In genomic region chr18:50647792-50648191, GRCh38 we compare ENCODE assay signal across 19 cellular contexts.
DNase-seq lines count a peak whose midpoint lies in the region; ATAC-seq, FAIRE-seq and TF ChIP-seq lines count a peak whose summit lies in the region.
"Had no signal": no experiment of that assay in that cellular context is flagged by ENCODE, and none has a peak within 500 bp of the region (broad histone marks: within the 10 kb centered on the region; RNA-seq: fewer than 3 reads in every experiment).

No MANE protein-coding gene starts in this region.

- H3K27ac ChIP-seq in HEK293 (ENCODE audit: extremely low read depth, low read depth, low read length) (no peak overlapping the region), muscle layer of colon (ENCODE audit: low read depth, low read length) (peak overlapping the region; percentile 94), sigmoid colon (peak overlapping the region in 3 of 4 donors; percentile 85 to 94 (median 87))

- no peak for TF ChIP-seq POLR2A in sigmoid colon (IDR thresholded peaks at IDR 0.05)

- CTCF ChIA-PET in HEK293 (lab: Yijun Ruan, JAX): no interaction called here

- TF ChIP-seq CTCF in HEK293 (tag by site-specific recombination; IDR thresholded peaks at IDR 0.05) (no peak), sigmoid colon (IDR thresholded peaks at IDR 0.05) (no peak)

- POLR2A ChIA-PET in HEK293 (lab: Yijun Ruan, JAX): no interaction called here

- H3K36me3 ChIP-seq in HEK293 (ENCODE audit: control insufficient read depth in 2 of 2, insufficient read depth in 1 of 2, low read length in 2 of 2) (no peaks in the 10 kb centered on the region), muscle layer of colon (ENCODE audit: insufficient read depth, low read length) (no peaks in the 10 kb centered on the region), sigmoid colon (no peaks in the 10 kb centered on the region)

- H3K9me3 ChIP-seq in HEK293 (ENCODE audit: control insufficient read depth, insufficient read depth, low read depth, low read length) (no peaks in the 10 kb centered on the region), muscle layer of colon (ENCODE audit: low read length) (no peaks in the 10 kb centered on the region), sigmoid colon (no peaks in the 10 kb centered on the region)

- no peak for DNase-seq in sigmoid colon
- DNase-seq in frontal cortex (ENCODE audit: low spot score in 2 of 2): no peak
- no peak for DNase-seq in NCI-H2227 treated with DMSO at 0.1 percent for 48 hours (lab: John Stamatoyannopoulos, UW)
- DNase-seq: C1 segment of cervical spinal cord; Calu3; CD4-positive, alpha-beta memory T cell; COR-L47; DMS53; DMS79 treated with DMSO at 0.1 percent for 48 hours; GF-D8; H9; HFFc6 had no signal

- FAIRE-seq in frontal cortex (lab: Jason Lieb, UNC): no peak
- FAIRE-seq: GM12891, GM18507 had no signal

- H3K9ac ChIP-seq in muscle layer of colon (ENCODE audit: low read length): peak overlapping the region; percentile 5

- intact Hi-C loops in sigmoid colon (cut with DNase I): no loop called here

- no peak for TF ChIP-seq EP300 in sigmoid colon (IDR thresholded peaks at IDR 0.05)

- no peaks in the 10 kb centered on the region for H3K27me3 ChIP-seq in muscle layer of colon (ENCODE audit: control insufficient read depth in 1 of 2, insufficient read depth in 2 of 2, low read length in 2 of 2)
- no peaks in the 10 kb centered on the region for H3K27me3 ChIP-seq in sigmoid colon

- ATAC-seq in HG03025 (IDR thresholded peaks at IDR 0.05; ENCODE audit: low FRiP score, unreplicated experiment): no peak
- ATAC-seq: GM23338, HCT116 had no signal

- no peak overlapping the region for H3K4me3 ChIP-seq in HEK293 (ENCODE audit: low read depth, low read length)
- no peak overlapping the region for H3K4me3 ChIP-seq in muscle layer of colon (ENCODE audit: low read depth in 1 of 2, low read length in 2 of 2)
- no peak overlapping the region for H3K4me3 ChIP-seq in sigmoid colon
- H3K4me3 ChIP-seq: GM23338 had no signal

- H3K4me1 ChIP-seq in HEK293 (ENCODE audit: control insufficient read depth, insufficient read depth, low read length) (no peaks in the 10 kb centered on the region), muscle layer of colon (ENCODE audit: insufficient read depth, low read length) (peaks cover 58% of the 10 kb centered on the region), sigmoid colon (peaks cover 0 to 66% (median 43%) of the 10 kb centered on the region in 4 donors)

TF ChIP-seq in HEK293, 187 proteins besides CTCF, POLR2A, EP300 and RAD21:
- TF ChIP-seq GFI1B (tag by site-specific recombination; IDR thresholded peaks at IDR 0.05) (no peak), ZNF596 (tag by site-specific recombination; IDR thresholded peaks at IDR 0.05) (peak; percentile 62; the same call in 1 of the 2 replicates), ZNF664 (tag by site-specific recombination; IDR thresholded peaks at IDR 0.05) (peak; percentile 94)
